1 cellular context compared by ENCODE assay signal in the genomic region with DNA sequence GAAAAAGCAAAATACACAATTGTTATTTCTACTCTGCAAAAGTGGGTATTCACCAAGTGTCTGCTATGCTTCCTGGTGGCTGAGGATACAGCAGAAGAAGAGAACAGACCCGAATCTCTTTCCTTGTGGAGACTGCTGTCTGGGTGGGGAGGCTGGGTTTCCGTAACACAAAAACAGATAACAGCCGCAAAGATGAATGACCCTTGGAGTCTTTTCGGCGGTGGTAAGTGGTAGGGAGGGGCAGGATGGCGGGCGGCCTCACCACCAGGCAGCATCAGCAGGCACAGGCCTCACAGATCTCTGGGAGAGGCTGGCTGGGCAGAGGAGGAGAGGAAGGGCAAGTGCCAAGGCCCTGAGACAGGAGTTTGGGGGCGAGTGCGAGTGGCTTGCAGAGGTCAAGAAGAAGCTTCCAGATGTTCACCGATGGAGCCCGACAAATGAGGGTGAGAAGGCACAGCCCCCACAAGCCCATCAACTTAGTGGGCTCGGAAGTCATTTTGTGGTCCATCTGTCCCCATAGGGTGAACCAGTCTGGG.
TF ChIP-seq lines count a peak whose summit lies in the region.

No MANE protein-coding gene starts in this region.

TF ChIP-seq in HEK293, 187 proteins besides CTCF, POLR2A, EP300 and RAD21:
- TF ChIP-seq, protein P1, sequence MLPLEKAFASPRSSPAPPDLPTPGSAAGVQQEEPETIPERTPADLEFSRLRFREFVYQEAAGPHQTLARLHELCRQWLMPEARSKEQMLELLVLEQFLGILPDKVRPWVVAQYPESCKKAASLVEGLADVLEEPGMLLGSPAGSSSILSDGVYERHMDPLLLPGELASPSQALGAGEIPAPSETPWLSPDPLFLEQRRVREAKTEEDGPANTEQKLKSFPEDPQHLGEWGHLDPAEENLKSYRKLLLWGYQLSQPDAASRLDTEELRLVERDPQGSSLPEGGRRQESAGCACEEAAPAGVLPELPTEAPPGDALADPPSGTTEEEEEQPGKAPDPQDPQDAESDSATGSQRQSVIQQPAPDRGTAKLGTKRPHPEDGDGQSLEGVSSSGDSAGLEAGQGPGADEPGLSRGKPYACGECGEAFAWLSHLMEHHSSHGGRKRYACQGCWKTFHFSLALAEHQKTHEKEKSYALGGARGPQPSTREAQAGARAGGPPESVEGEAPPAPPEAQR (tag by site-specific recombination; IDR thresholded peaks at IDR 0.05), result no peak
- TF ChIP-seq KLF1 (tag by site-specific recombination; IDR thresholded peaks at IDR 0.05), result 0 out of 2 replicates have a peak, but pooled peaks have one; percentile 9
- TF ChIP-seq, protein P2, sequence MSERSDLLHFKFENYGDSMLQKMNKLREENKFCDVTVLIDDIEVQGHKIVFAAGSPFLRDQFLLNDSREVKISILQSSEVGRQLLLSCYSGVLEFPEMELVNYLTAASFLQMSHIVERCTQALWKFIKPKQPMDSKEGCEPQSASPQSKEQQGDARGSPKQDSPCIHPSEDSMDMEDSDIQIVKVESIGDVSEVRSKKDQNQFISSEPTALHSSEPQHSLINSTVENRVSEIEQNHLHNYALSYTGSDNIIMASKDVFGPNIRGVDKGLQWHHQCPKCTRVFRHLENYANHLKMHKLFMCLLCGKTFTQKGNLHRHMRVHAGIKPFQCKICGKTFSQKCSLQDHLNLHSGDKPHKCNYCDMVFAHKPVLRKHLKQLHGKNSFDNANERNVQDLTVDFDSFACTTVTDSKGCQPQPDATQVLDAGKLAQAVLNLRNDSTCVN (tag by site-specific recombination; optimal IDR thresholded peaks at IDR 0.05), result peak; percentile 9
- TF ChIP-seq ZNF221 (tag by site-specific recombination; IDR thresholded peaks at IDR 0.05; ENCODE audit: borderline replicate concordance), result no peak
- no peak for TF ChIP-seq ZNF571 (tag by site-specific recombination; IDR thresholded peaks at IDR 0.05)
- peak; percentile 83 for TF ChIP-seq ZNF623 (tag by site-specific recombination; IDR thresholded peaks at IDR 0.05)
